1 cellular context compared by ENCODE assay signal in the genomic region with DNA sequence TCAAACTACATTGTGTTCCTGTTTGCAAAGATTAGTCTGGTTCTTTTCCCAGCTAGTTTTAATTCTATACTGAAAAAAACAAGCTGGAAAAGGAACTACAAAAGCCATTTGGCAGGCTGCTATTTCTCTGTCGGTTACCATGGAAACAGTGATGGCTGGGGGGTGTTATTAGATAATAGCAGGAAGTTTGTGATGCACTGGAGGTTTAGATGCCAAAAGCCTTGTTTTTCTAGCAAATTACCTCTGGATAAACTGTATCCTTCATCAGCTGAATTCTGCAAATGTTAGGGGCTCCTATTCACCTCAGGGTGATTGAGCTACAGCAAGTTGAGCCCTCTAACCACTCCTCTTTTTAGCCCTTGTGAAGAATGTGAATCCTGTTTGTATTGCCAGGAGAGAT.
TF ChIP-seq lines count a peak whose summit lies in the region.

No MANE protein-coding gene starts in this region.

TF ChIP-seq in IMR-90, 13 proteins besides CTCF, POLR2A, EP300 and RAD21:
- no peak for TF ChIP-seq RCOR1 (IDR thresholded peaks at IDR 0.05; ENCODE audit: insufficient replicate concordance, low read length)
- no peak for TF ChIP-seq RFX5 (IDR thresholded peaks at IDR 0.05; ENCODE audit: low read depth, low read length)
- TF ChIP-seq SMC3 (IDR thresholded peaks at IDR 0.05; ENCODE audit: low read depth, low read length): no peak
- no peak for TF ChIP-seq MAZ (IDR thresholded peaks at IDR 0.05; ENCODE audit: borderline replicate concordance, low read depth, low read length)
- TF ChIP-seq, protein P1, sequence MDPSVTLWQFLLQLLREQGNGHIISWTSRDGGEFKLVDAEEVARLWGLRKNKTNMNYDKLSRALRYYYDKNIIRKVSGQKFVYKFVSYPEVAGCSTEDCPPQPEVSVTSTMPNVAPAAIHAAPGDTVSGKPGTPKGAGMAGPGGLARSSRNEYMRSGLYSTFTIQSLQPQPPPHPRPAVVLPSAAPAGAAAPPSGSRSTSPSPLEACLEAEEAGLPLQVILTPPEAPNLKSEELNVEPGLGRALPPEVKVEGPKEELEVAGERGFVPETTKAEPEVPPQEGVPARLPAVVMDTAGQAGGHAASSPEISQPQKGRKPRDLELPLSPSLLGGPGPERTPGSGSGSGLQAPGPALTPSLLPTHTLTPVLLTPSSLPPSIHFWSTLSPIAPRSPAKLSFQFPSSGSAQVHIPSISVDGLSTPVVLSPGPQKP (IDR thresholded peaks at IDR 0.05; ENCODE audit: borderline replicate concordance, low read depth, low read length): no peak
- no peak for TF ChIP-seq MAFK (IDR thresholded peaks at IDR 0.05; ENCODE audit: low read depth, low read length)
- TF ChIP-seq CEBPB (IDR thresholded peaks at IDR 0.05; ENCODE audit: low read depth, low read length): no peak
- TF ChIP-seq BHLHE40 (IDR thresholded peaks at IDR 0.05; ENCODE audit: low read depth, low read length): no peak
- no peak for TF ChIP-seq NFE2L2 (IDR thresholded peaks at IDR 0.05; ENCODE audit: low read depth, low read length)
